Comparison of ENCODE assay signal across 23 cellular contexts in genomic region chr20:63051911-63052310, GRCh38. TPM values are rescaled to one million over a fixed set of nuclear protein-coding genes. Genes with fewer than 3 reads are reported as not detected.
"Had no signal": no experiment of that assay in that cellular context is flagged by ENCODE, and none has a peak within 500 bp of the region (broad histone marks: within the 10 kb centered on the region; RNA-seq: fewer than 3 reads in every experiment).

No MANE protein-coding gene starts in this region.

- H3K27ac ChIP-seq: breast epithelium, coronary artery, esophagus muscularis mucosa, suprapubic skin, tibial nerve had no signal

- H3K4me1 Mint-ChIP-seq: activated B cell treated with CpG ODN at 0.5 μM for 24 hours; activated CD4-positive, alpha-beta T cell treated with anti-CD3 and anti-CD28 coated beads for 36 hours; activated T-helper 17 cell treated with anti-CD3 and anti-CD28 coated beads, Interleukin-2, amount 50 U/mL, for 72 hours; mesothelial cell of epicardium; stimulated activated naive CD8-positive, alpha-beta T cell treated with anti-CD3 and anti-CD28 coated beads, Interleukin-15, amount 100 ng/mL, for 72 hours had no signal

- H3K4me3 ChIP-seq: breast epithelium, coronary artery, esophagus muscularis mucosa, suprapubic skin, tibial nerve had no signal

- H3K4me1 ChIP-seq: breast epithelium, suprapubic skin had no signal

- H3K27ac Mint-ChIP-seq: activated B cell treated with CpG ODN at 0.5 μM for 24 hours; activated CD4-positive, alpha-beta T cell treated with anti-CD3 and anti-CD28 coated beads for 36 hours; activated naive CD4-positive, alpha-beta T cell treated with anti-CD3 and anti-CD28 coated beads, Interleukin-2, amount 50 U/mL, for 72 hours; activated T-cell treated with anti-CD3 and anti-CD28 coated beads, Interleukin-2, amount 50 U/mL, for 24 hours; activated T-helper 17 cell treated with anti-CD3 and anti-CD28 coated beads, Interleukin-2, amount 50 U/mL, for 72 hours; mesothelial cell of epicardium; naive thymus-derived CD8-positive, alpha-beta T cell had no signal

- H3K9me3 Mint-ChIP-seq: activated B cell treated with CpG ODN at 0.5 μM for 24 hours; activated naive CD4-positive, alpha-beta T cell treated with anti-CD3 and anti-CD28 coated beads, Interleukin-2, amount 50 U/mL, for 72 hours; activated T-cell treated with anti-CD3 and anti-CD28 coated beads, Interleukin-2, amount 50 U/mL, for 24 hours; activated T-helper 17 cell treated with anti-CD3 and anti-CD28 coated beads, Interleukin-2, amount 50 U/mL, for 72 hours; mesothelial cell of epicardium; naive thymus-derived CD8-positive, alpha-beta T cell; stimulated activated naive CD8-positive, alpha-beta T cell treated with anti-CD3 and anti-CD28 coated beads, Interleukin-15, amount 100 ng/mL, for 72 hours; T-helper 1 cell treated with Interleukin-12 subunit alpha and Interleukin-12 subunit beta and Interleukin-4 antibody, amounts not matched to agents 30 μg/mL and 1 μg/mL, for 36 hours had no signal

- H3K4me3 Mint-ChIP-seq: activated B cell treated with CpG ODN at 0.5 μM for 24 hours; activated CD4-positive, alpha-beta T cell treated with anti-CD3 and anti-CD28 coated beads for 36 hours; activated T-cell treated with anti-CD3 and anti-CD28 coated beads, Interleukin-2, amount 50 U/mL, for 24 hours; activated T-helper 17 cell treated with anti-CD3 and anti-CD28 coated beads, Interleukin-2, amount 50 U/mL, for 72 hours; mesothelial cell of epicardium; naive thymus-derived CD8-positive, alpha-beta T cell; stimulated activated naive CD8-positive, alpha-beta T cell treated with anti-CD3 and anti-CD28 coated beads, Interleukin-15, amount 100 ng/mL, for 72 hours; T-helper 1 cell treated with Interleukin-12 subunit alpha and Interleukin-12 subunit beta and Interleukin-4 antibody, amounts not matched to agents 30 μg/mL and 1 μg/mL, for 36 hours had no signal

- DNase-seq: activated B cell treated with CpG ODN at 0.5 μM for 24 hours; activated CD4-positive, alpha-beta T cell treated with anti-CD3 and anti-CD28 coated beads, Interleukin-2, amount 50 U/mL, for 4 hours; activated CD8-positive, alpha-beta memory T cell treated with anti-CD3 and anti-CD28 coated beads for 24 hours; activated CD8-positive, alpha-beta memory T cell treated with anti-CD3 and anti-CD28 coated beads, Interleukin-2, amount 50 U/mL, for 4 hours; activated T-cell treated with anti-CD3 and anti-CD28 coated beads, Interleukin-2, amount 50 U/mL, for 24 hours; head of caudate nucleus; islet precursor cell; mammary epithelial cell; stimulated activated CD4-positive, alpha-beta T cell treated with anti-CD3 and anti-CD28 coated beads, Interleukin-12 subunit alpha, Interleukin-12 subunit beta, amount 100 ng/mL, for 4 hours; stimulated activated naive CD8-positive, alpha-beta T cell treated with anti-CD3 and anti-CD28 coated beads, Interleukin-15, amount 100 ng/mL, for 72 hours had no signal

- ATAC-seq: activated CD4-positive, alpha-beta T cell treated with anti-CD3 and anti-CD28 coated beads for 36 hours; activated naive CD4-positive, alpha-beta T cell treated with anti-CD3 and anti-CD28 coated beads, Interleukin-2, amount 50 U/mL, for 72 hours; activated T-helper 17 cell treated with anti-CD3 and anti-CD28 coated beads, Interleukin-2, amount 50 U/mL, for 72 hours; naive thymus-derived CD8-positive, alpha-beta T cell; stimulated activated naive CD8-positive, alpha-beta T cell treated with anti-CD3 and anti-CD28 coated beads, Interleukin-15, amount 100 ng/mL, for 72 hours had no signal

- H3K9me3 ChIP-seq: breast epithelium, esophagus muscularis mucosa, tibial nerve had no signal

- H3K36me3 Mint-ChIP-seq: activated naive CD4-positive, alpha-beta T cell treated with anti-CD3 and anti-CD28 coated beads, Interleukin-2, amount 50 U/mL, for 72 hours; mesothelial cell of epicardium; naive thymus-derived CD8-positive, alpha-beta T cell had no signal

- H3K36me3 ChIP-seq: breast epithelium, esophagus muscularis mucosa, suprapubic skin, tibial nerve had no signal

RNA-seq across cellular contexts. Expression of gene BHLHE23, which starts 45.1 kb away (rescaled TPM):
- total RNA-seq: activated B cell treated with CpG ODN at 0.5 μM for 24 hours; activated CD4-positive, alpha-beta T cell treated with anti-CD3 and anti-CD28 coated beads for 36 hours; activated naive CD4-positive, alpha-beta T cell treated with anti-CD3 and anti-CD28 coated beads, Interleukin-2, amount 50 U/mL, for 72 hours; activated T-helper 17 cell treated with anti-CD3 and anti-CD28 coated beads, Interleukin-2, amount 50 U/mL, for 72 hours; breast epithelium; esophagus muscularis mucosa; frontal cortex; mammary epithelial cell; mesothelial cell of epicardium; naive thymus-derived CD8-positive, alpha-beta T cell; renal cortical epithelial cell; suprapubic skin; tibial nerve had no signal
- polyA plus RNA-seq: mammary epithelial cell; naive thymus-derived CD8-positive, alpha-beta T cell had no signal
